In genomic region chr2:74105413-74105812, GRCh38 we compare ENCODE assay signal across 13 cellular contexts. TPM values are rescaled to one million over a fixed set of nuclear protein-coding genes. Genes with fewer than 3 reads are reported as not detected.
A peak's percentile ranks its signal among the peaks of the same experiment; 100 is the strongest.
DNase-seq lines count a peak whose midpoint lies in the region; ATAC-seq and TF ChIP-seq lines count a peak whose summit lies in the region.
"Had no signal": no experiment of that assay in that cellular context is flagged by ENCODE, and none has a peak within 500 bp of the region (broad histone marks: within the 10 kb centered on the region; RNA-seq: fewer than 3 reads in every experiment).

No MANE protein-coding gene starts in this region.

- no peaks in the 10 kb centered on the region for H3K9me3 Mint-ChIP-seq in WTC11
- no peaks in the 10 kb centered on the region for H3K9me3 Mint-ChIP-seq in activated T-helper 1 cell treated with anti-CD3 and anti-CD28 coated beads, Interleukin-12 subunit alpha, Interleukin-12 subunit beta, Interleukin-2, Interleukin-4 antibody, amounts not matched to agents 30 ng/mL and 10 ng/mL and 1 ng/mL, durations not matched to agents 14 hours and 24 hours and 36 hours
- H3K9me3 Mint-ChIP-seq: CD4-positive, CD25-positive, alpha-beta regulatory T cell; CD8-positive, alpha-beta T cell had no signal

- DNase-seq in activated CD8-positive, alpha-beta memory T cell treated with anti-CD3 and anti-CD28 coated beads, Interleukin-2, amount 50 U/mL, for 48 hours = peak; percentile 29
- no peak for DNase-seq in activated CD8-positive, alpha-beta memory T cell treated with anti-CD3 and anti-CD28 coated beads for 24 hours
- DNase-seq in WTC11 (ENCODE audit: low spot score) = no peak
- DNase-seq in activated T-helper 1 cell treated with anti-CD3 and anti-CD28 coated beads, Interleukin-12 subunit alpha, Interleukin-12 subunit beta, Interleukin-2, Interleukin-4 antibody, amounts not matched to agents 30 ng/mL and 10 ng/mL and 1 ng/mL, durations not matched to agents 14 hours and 24 hours and 36 hours (ENCODE audit: low spot score) = no peak
- no peak for DNase-seq in HK-2 (ENCODE audit: unreplicated experiment)
- DNase-seq: Caco-2; CD8-positive, alpha-beta T cell; DMS153; DND-41; HCEC 1CT had no signal

- peaks cover 27% of the 10 kb centered on the region for H3K4me1 Mint-ChIP-seq in WTC11
- no peaks in the 10 kb centered on the region for H3K4me1 Mint-ChIP-seq in activated T-helper 1 cell treated with anti-CD3 and anti-CD28 coated beads, Interleukin-12 subunit alpha, Interleukin-12 subunit beta, Interleukin-2, Interleukin-4 antibody, amounts not matched to agents 30 ng/mL and 10 ng/mL and 1 ng/mL, durations not matched to agents 14 hours and 24 hours and 36 hours (ENCODE audit: low read depth)
- H3K4me1 Mint-ChIP-seq: B cell had no signal

- peaks cover 8% of the 10 kb centered on the region for H3K36me3 Mint-ChIP-seq in WTC11
- H3K36me3 Mint-ChIP-seq in activated T-helper 1 cell treated with anti-CD3 and anti-CD28 coated beads, Interleukin-12 subunit alpha, Interleukin-12 subunit beta, Interleukin-2, Interleukin-4 antibody, amounts not matched to agents 30 ng/mL and 10 ng/mL and 1 ng/mL, durations not matched to agents 14 hours and 24 hours and 36 hours (ENCODE audit: low read depth) = peaks cover 9% of the 10 kb centered on the region

- peak; percentile 15 for TF ChIP-seq POLR2A in GM19099 (IDR thresholded peaks at IDR 0.05; ENCODE audit: extremely low read depth, insufficient read length, low read depth)

- ATAC-seq in WTC11 = peak; percentile 13; the same call in 1 of the 2 replicates

- no peak overlapping the region; the same call in 1 of the 2 replicates for H3K27ac Mint-ChIP-seq in WTC11
- no peak overlapping the region for H3K27ac Mint-ChIP-seq in activated T-helper 1 cell treated with anti-CD3 and anti-CD28 coated beads, Interleukin-12 subunit alpha, Interleukin-12 subunit beta, Interleukin-2, Interleukin-4 antibody, amounts not matched to agents 30 ng/mL and 10 ng/mL and 1 ng/mL, durations not matched to agents 14 hours and 24 hours and 36 hours
- H3K27ac Mint-ChIP-seq: B cell; CD4-positive, CD25-positive, alpha-beta regulatory T cell had no signal

- intact Hi-C loops in activated T-helper 1 cell treated with anti-CD3 and anti-CD28 coated beads, Interleukin-12 subunit alpha, Interleukin-12 subunit beta, Interleukin-2, Interleukin-4 antibody, amounts not matched to agents 30 ng/mL and 10 ng/mL and 1 ng/mL, durations not matched to agents 14 hours and 24 hours and 36 hours (cut with micrococcal nuclease) = loop anchor here (1.0 kb wide), 1 partner anchor 281 kb away; no protein-coding TSS in a partner anchor

- POLR2A ChIA-PET in WTC11 (lab: Charles Lee) = no interaction called here

- no peaks in the 10 kb centered on the region for H3K27me3 Mint-ChIP-seq in WTC11 (ENCODE audit: low read depth)
- no peaks in the 10 kb centered on the region for H3K27me3 Mint-ChIP-seq in activated T-helper 1 cell treated with anti-CD3 and anti-CD28 coated beads, Interleukin-12 subunit alpha, Interleukin-12 subunit beta, Interleukin-2, Interleukin-4 antibody, amounts not matched to agents 30 ng/mL and 10 ng/mL and 1 ng/mL, durations not matched to agents 14 hours and 24 hours and 36 hours (ENCODE audit: insufficient read depth)
- H3K27me3 Mint-ChIP-seq: B cell; CD4-positive, CD25-positive, alpha-beta regulatory T cell had no signal

- CTCF ChIA-PET in WTC11 (lab: Charles Lee) = interaction anchor here (0.8 to 2.7 kb wide), 4 partner anchors 15 to 198 kb away, joined by 3 to 13 read pairs (median 7); no protein-coding TSS in a partner anchor

- H3K4me3 Mint-ChIP-seq in WTC11 = no peak overlapping the region
- no peak overlapping the region for H3K4me3 Mint-ChIP-seq in activated T-helper 1 cell treated with anti-CD3 and anti-CD28 coated beads, Interleukin-12 subunit alpha, Interleukin-12 subunit beta, Interleukin-2, Interleukin-4 antibody, amounts not matched to agents 30 ng/mL and 10 ng/mL and 1 ng/mL, durations not matched to agents 14 hours and 24 hours and 36 hours
- H3K4me3 Mint-ChIP-seq: B cell; CD4-positive, CD25-positive, alpha-beta regulatory T cell; CD8-positive, alpha-beta T cell had no signal

- no peak for TF ChIP-seq CTCF in WTC11 (IDR thresholded peaks at IDR 0.05)

TF ChIP-seq in WTC11, 78 proteins besides CTCF, POLR2A, EP300 and RAD21:
- no peak for TF ChIP-seq FOXK1 (CRISPR knock-in tag; IDR thresholded peaks at IDR 0.05)
- no peak for TF ChIP-seq CBFB (CRISPR knock-in tag; IDR thresholded peaks at IDR 0.05; ENCODE audit: low read depth)
- TF ChIP-seq NR1H2 (CRISPR knock-in tag; IDR thresholded peaks at IDR 0.05) = no peak
- no peak for TF ChIP-seq ZNF263 (CRISPR knock-in tag; IDR thresholded peaks at IDR 0.05; ENCODE audit: low read depth)
- no peak for TF ChIP-seq KAT7 (CRISPR knock-in tag; IDR thresholded peaks at IDR 0.05; ENCODE audit: borderline replicate concordance)
- TF ChIP-seq ZNF281 (CRISPR knock-in tag; IDR thresholded peaks at IDR 0.05) = no peak
- no peak for TF ChIP-seq CREB1 (CRISPR knock-in tag; IDR thresholded peaks at IDR 0.05)
- TF ChIP-seq GTF2I (CRISPR knock-in tag; conservative IDR thresholded peaks at IDR 0.05) = no peak
- no peak for TF ChIP-seq MYBL2 (CRISPR knock-in tag; IDR thresholded peaks at IDR 0.05)
- TF ChIP-seq IRF2 (CRISPR knock-in tag; IDR thresholded peaks at IDR 0.05; ENCODE audit: borderline replicate concordance, low read depth) = no peak
- TF ChIP-seq CDX4 (CRISPR knock-in tag; IDR thresholded peaks at IDR 0.05; ENCODE audit: borderline replicate concordance) = no peak
- no peak for TF ChIP-seq ZNF425 (CRISPR knock-in tag; conservative IDR thresholded peaks at IDR 0.05)
- TF ChIP-seq CREM (CRISPR knock-in tag; IDR thresholded peaks at IDR 0.05) = no peak

RNA-seq across cellular contexts. Expression of gene BOLA3, which starts 42.3 kb away (rescaled TPM):
- 58.2 to 66.1 TPM (median 65.8 TPM) in 3 replicates for total RNA-seq in WTC11 (2021)
- total RNA-seq in activated T-helper 1 cell treated with anti-CD3 and anti-CD28 coated beads, Interleukin-12 subunit alpha, Interleukin-12 subunit beta, Interleukin-2, Interleukin-4 antibody, amounts not matched to agents 30 ng/mL and 10 ng/mL and 1 ng/mL, durations not matched to agents 14 hours and 24 hours and 36 hours = 94.2 and 98.2 TPM in 2 replicates
